ENCODE assay signal across 8 cellular contexts in the genomic region with DNA sequence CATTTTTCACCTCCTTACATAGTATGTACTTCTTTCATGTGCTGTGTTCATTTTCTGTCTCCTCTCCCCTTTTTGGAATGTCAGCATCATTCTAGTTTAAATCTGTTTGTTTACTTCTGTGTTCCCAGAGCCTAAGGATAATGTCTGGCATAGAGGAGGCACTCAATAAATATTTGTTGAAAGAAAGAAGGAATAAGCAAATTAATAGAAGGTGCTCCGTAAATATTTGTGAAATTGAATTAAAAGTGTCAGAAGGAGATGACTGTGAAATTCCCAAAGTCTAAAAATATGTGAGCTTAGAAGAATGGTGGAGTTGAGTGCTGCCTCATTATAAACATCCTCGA. TPM values are rescaled to one million over a fixed set of nuclear protein-coding genes. Genes with fewer than 3 reads are reported as not detected.
DNase-seq lines count a peak whose midpoint lies in the region; ATAC-seq and TF ChIP-seq lines count a peak whose summit lies in the region.

No MANE protein-coding gene starts in this region.

- no peaks in the 10 kb centered on the region for H3K27me3 Mint-ChIP-seq in IgD-negative memory B cell
- H3K27me3 Mint-ChIP-seq in neural progenitor cell (ENCODE audit: insufficient read depth, low read depth), result peaks cover 12% of the 10 kb centered on the region

- no peak for TF ChIP-seq CTCF in AG10803 (conservative IDR thresholded peaks at IDR 0.05; ENCODE audit: low read length)
- TF ChIP-seq CTCF in neural progenitor cell (IDR thresholded peaks at IDR 0.05), result no peak

- H3K4me3 Mint-ChIP-seq in IgD-negative memory B cell, result peak overlapping the region; percentile 88 to 97 (median 94)
- peak overlapping the region; percentile 37 for H3K4me3 Mint-ChIP-seq in neural progenitor cell

- DNase-seq in AG10803 (ENCODE audit: low read depth) (no peak), neural progenitor cell (ENCODE audit: low spot score) (no peak), NCI-H1694 treated with DMSO at 0.1 percent for 48 hours (lab: John Stamatoyannopoulos, UW) (no peak), iPS-NIHi11 (ENCODE audit: low spot score) (no peak), GDM1 (lab: John Stamatoyannopoulos, UW) (no peak)

- no peaks in the 10 kb centered on the region for H3K9me3 Mint-ChIP-seq in IgD-negative memory B cell
- H3K9me3 Mint-ChIP-seq in neural progenitor cell, result no peaks in the 10 kb centered on the region

- peaks cover 5% of the 10 kb centered on the region for H3K36me3 Mint-ChIP-seq in IgD-negative memory B cell
- peaks cover 12% of the 10 kb centered on the region for H3K36me3 Mint-ChIP-seq in neural progenitor cell

- H3K4me1 Mint-ChIP-seq in IgD-negative memory B cell (peaks cover 25 to 30% (median 29%) of the 10 kb centered on the region in 3 donors), neural progenitor cell (peaks cover 39% of the 10 kb centered on the region)

- H3F3A ChIP-seq in neural progenitor cell (ENCODE audit: low read depth), result peaks cover 44% of the 10 kb centered on the region

- peaks cover 14% of the 10 kb centered on the region for H4K20me1 ChIP-seq in neural progenitor cell (ENCODE audit: low read depth)

- H3K27me3 ChIP-seq in neural progenitor cell, result no peaks in the 10 kb centered on the region

- peaks cover 31% of the 10 kb centered on the region for H3K4me1 ChIP-seq in neural progenitor cell

- H3K4me3 ChIP-seq in AG10803 (ENCODE audit: low read length), result peak overlapping the region; percentile 34
- peak overlapping the region; percentile 3 for H3K4me3 ChIP-seq in neural progenitor cell

- H3K79me2 ChIP-seq in neural progenitor cell (ENCODE audit: low read depth), result peaks cover 23% of the 10 kb centered on the region

- no peak overlapping the region for H3K9ac ChIP-seq in neural progenitor cell

- H3K27ac ChIP-seq in cingulate gyrus (ENCODE audit: low read depth, low read length), result peak overlapping the region; percentile 99
- no peak overlapping the region for H3K27ac ChIP-seq in neural progenitor cell

- peak overlapping the region; percentile 94 for H3K4me2 ChIP-seq in neural progenitor cell

- peak overlapping the region; percentile 8 for H2AFZ ChIP-seq in neural progenitor cell (replicated peaks)

- peak overlapping the region; percentile 95 to 98 (median 96) for H3K27ac Mint-ChIP-seq in IgD-negative memory B cell
- H3K27ac Mint-ChIP-seq in neural progenitor cell, result peak overlapping the region; percentile 4

- ATAC-seq in HG03457 (IDR thresholded peaks at IDR 0.05; ENCODE audit: unreplicated experiment), result no peak

- no peaks in the 10 kb centered on the region for H3K36me3 ChIP-seq in neural progenitor cell

- no peaks in the 10 kb centered on the region for H3K9me3 ChIP-seq in neural progenitor cell (ENCODE audit: low read depth)

RNA-seq across cellular contexts. Expression of a gene that starts 3.3 kb away (rescaled TPM):
- polyA plus RNA-seq in IgD-negative memory B cell, result 12.5 TPM
- total RNA-seq in neural progenitor cell (ENCODE audit: low replicate concordance), result 75.5 and 84.2 TPM in 2 replicates

RNA-seq across cellular contexts. Expression of a gene that starts 17.9 kb away (rescaled TPM):
- polyA plus RNA-seq in IgD-negative memory B cell, result 0.36 TPM
- 53.9 and 57.4 TPM in 2 replicates for total RNA-seq in neural progenitor cell (ENCODE audit: low replicate concordance)
